ENCODE assay signal across 8 cellular contexts in the genomic region with DNA sequence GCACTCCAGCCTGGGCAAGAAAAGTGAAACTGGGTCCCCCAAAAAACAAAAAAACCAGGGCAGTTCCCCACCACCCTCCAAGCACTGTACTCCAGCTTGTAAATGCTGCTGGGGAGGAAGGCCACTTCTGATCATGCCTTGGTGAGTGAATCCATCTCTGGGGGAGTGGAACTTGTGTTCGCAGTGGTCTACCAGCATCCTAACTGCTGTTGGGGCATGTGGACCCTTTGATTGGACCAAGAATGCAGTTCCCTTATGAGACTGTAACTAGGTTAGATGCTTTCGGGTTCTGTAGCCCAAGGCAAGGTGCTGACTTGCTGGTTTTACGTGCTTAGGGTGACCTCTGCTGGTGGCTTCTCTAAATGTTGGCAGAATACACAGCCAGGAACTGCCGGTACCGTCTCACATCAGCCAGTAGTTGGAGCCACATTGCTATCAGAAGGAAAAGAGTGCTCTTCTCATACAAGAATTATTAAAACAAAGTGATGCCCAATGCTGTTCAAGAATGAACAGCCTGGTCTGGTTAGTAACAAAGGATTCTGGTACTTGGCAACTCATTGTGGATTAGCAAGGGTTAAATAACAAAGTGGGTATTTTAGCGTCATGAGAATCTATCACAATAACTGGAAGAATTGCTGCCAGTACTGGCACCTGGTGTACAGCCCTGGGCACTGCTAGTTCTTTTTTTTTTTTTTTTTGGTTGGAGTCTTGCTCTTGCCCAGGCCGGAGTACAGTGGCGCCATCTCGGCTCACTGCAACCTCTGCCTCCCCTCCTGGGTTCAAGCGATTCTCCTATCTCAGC. TPM values are rescaled to one million over a fixed set of nuclear protein-coding genes. Genes with fewer than 3 reads are reported as not detected.
DNase-seq lines count a peak whose midpoint lies in the region; ATAC-seq and TF ChIP-seq lines count a peak whose summit lies in the region.

No MANE protein-coding gene starts in this region.

- intact Hi-C loops in left cardiac atrium (cut with DNase I): loop anchor here (2.0 to 10.0 kb wide), 5 partner anchors 104 to 284 kb away; no protein-coding TSS in a partner anchor

- no peaks in the 10 kb centered on the region for H3K9me3 Mint-ChIP-seq in T-helper 1 cell treated with Interleukin-12 subunit alpha and Interleukin-12 subunit beta and Interleukin-4 antibody, amounts not matched to agents 30 μg/mL and 1 μg/mL, for 36 hours

- peak; percentile 60 for DNase-seq in NCI-H187 treated with DMSO at 0.1 percent for 48 hours (lab: John Stamatoyannopoulos, UW)
- DNase-seq in amniotic stem cell (lab: John Stamatoyannopoulos, UW): peak; percentile 80
- peak; percentile 89 for DNase-seq in left cardiac atrium
- DNase-seq in retinal pigment epithelial cell (ENCODE audit: low read depth): peak; percentile 80

- peak; percentile 97 for ATAC-seq in GM18498 (IDR thresholded peaks at IDR 0.05; ENCODE audit: unreplicated experiment)
- ATAC-seq in HG02973 (IDR thresholded peaks at IDR 0.05; ENCODE audit: unreplicated experiment): peak; percentile 95
- peak; percentile 98 to 99 for ATAC-seq in left cardiac atrium
- ATAC-seq in HG02571 (IDR thresholded peaks at IDR 0.05; ENCODE audit: unreplicated experiment): no peak

- no peaks in the 10 kb centered on the region for H3K27me3 Mint-ChIP-seq in T-helper 1 cell treated with Interleukin-12 subunit alpha and Interleukin-12 subunit beta and Interleukin-4 antibody, amounts not matched to agents 30 μg/mL and 1 μg/mL, for 36 hours (ENCODE audit: low read depth)

- H3K4me3 Mint-ChIP-seq in T-helper 1 cell treated with Interleukin-12 subunit alpha and Interleukin-12 subunit beta and Interleukin-4 antibody, amounts not matched to agents 30 μg/mL and 1 μg/mL, for 36 hours: no peak overlapping the region

- H3K36me3 Mint-ChIP-seq in T-helper 1 cell treated with Interleukin-12 subunit alpha and Interleukin-12 subunit beta and Interleukin-4 antibody, amounts not matched to agents 30 μg/mL and 1 μg/mL, for 36 hours (ENCODE audit: low read depth): peaks cover 2% of the 10 kb centered on the region

- peak; percentile 90 for TF ChIP-seq CTCF in retinal pigment epithelial cell (conservative IDR thresholded peaks at IDR 0.05; ENCODE audit: low read depth, low read length)

- H3K4me3 ChIP-seq in retinal pigment epithelial cell (ENCODE audit: low read length): no peak overlapping the region

- H3K4me1 Mint-ChIP-seq in T-helper 1 cell treated with Interleukin-12 subunit alpha and Interleukin-12 subunit beta and Interleukin-4 antibody, amounts not matched to agents 30 μg/mL and 1 μg/mL, for 36 hours (ENCODE audit: low read depth): peaks cover 4% of the 10 kb centered on the region

- peak overlapping the region; percentile 83 for H3K27ac Mint-ChIP-seq in T-helper 1 cell treated with Interleukin-12 subunit alpha and Interleukin-12 subunit beta and Interleukin-4 antibody, amounts not matched to agents 30 μg/mL and 1 μg/mL, for 36 hours

RNA-seq across cellular contexts. Expression of gene EIF1AD, which starts 13.0 kb away (rescaled TPM):
- total RNA-seq in left cardiac atrium: 10 to 100 TPM; 20.7 to 25.1 TPM

RNA-seq across cellular contexts. Expression of gene BANF1, which starts 13.3 kb away (rescaled TPM):
- total RNA-seq in left cardiac atrium: 100 to 1,000 TPM; 186 to 209 TPM

RNA-seq across cellular contexts. Expression of gene CST6, which starts 22.8 kb away (rescaled TPM):
- total RNA-seq in left cardiac atrium: 1 to 10 TPM in 1 of 2 donors, under 1 TPM in 1; 0.91 to 2.6 TPM

RNA-seq across cellular contexts. Expression of gene SART1, which starts 27.5 kb away (rescaled TPM):
- total RNA-seq in left cardiac atrium: 10 to 100 TPM; 31.2 to 31.6 TPM

RNA-seq across cellular contexts. Expression of gene CATSPER1, which starts 37.3 kb away (rescaled TPM):
- under 1 TPM in 1 of 2 donors, not detected in 1; 0.26 TPM for total RNA-seq in left cardiac atrium
